8 cellular contexts compared by ENCODE assay signal in genomic region chr5:6820851-6821479, GRCh38.
A peak's percentile ranks its signal among the peaks of the same experiment; 100 is the strongest.
DNase-seq lines count a peak whose midpoint lies in the region; ATAC-seq and TF ChIP-seq lines count a peak whose summit lies in the region.

No MANE protein-coding gene starts in this region.

- no peak overlapping the region for H3K27ac ChIP-seq in colonic mucosa
- no peak overlapping the region for H3K27ac ChIP-seq in neuronal stem cell (replicated peaks; ENCODE audit: low read length)

- no peak overlapping the region for H3K4me3 Mint-ChIP-seq in T-helper 2 cell treated with Interferon-gamma antibody and Interleukin-4, amounts not matched to agents 5 μg/mL and 100 μg/mL, for 36 hours

- H3K14ac ChIP-seq in neuronal stem cell (ENCODE audit: low read length): no peak overlapping the region

- H2BK5ac ChIP-seq in neuronal stem cell (ENCODE audit: low read length): no peak overlapping the region

- H3K27me3 ChIP-seq in colonic mucosa: peaks cover 5% of the 10 kb centered on the region
- H3K27me3 ChIP-seq in neuronal stem cell (ENCODE audit: control insufficient read depth in 3 of 3, insufficient read depth in 3 of 3, low read depth in 1 of 3, low read length in 3 of 3): no peaks in the 10 kb centered on the region

- no peak overlapping the region for H2AFZ ChIP-seq in neuronal stem cell (ENCODE audit: low read length)

- DNase-seq in DMS153 treated with DMSO at 0.1 percent for 48 hours (lab: John Stamatoyannopoulos, UW; ENCODE audit: unreplicated experiment) (peak; percentile 92), NCI-H1930 (lab: John Stamatoyannopoulos, UW) (peak; percentile 81 to 85), colonic mucosa (peak; percentile 31), neuronal stem cell (ENCODE audit: low spot score) (peak; percentile 61), midbrain (lab: John Stamatoyannopoulos, UW) (no peak)
- peak; percentile 45 for DNase-seq in T-helper 2 cell treated with Interferon-gamma antibody and Interleukin-4, amounts not matched to agents 5 μg/mL and 100 μg/mL, for 36 hours (ENCODE audit: low spot score)

- H3K4me3 ChIP-seq in colonic mucosa (no peak overlapping the region), neuronal stem cell (ENCODE audit: low read length in 2 of 2) (no peak overlapping the region)

- H2BK15ac ChIP-seq in neuronal stem cell (ENCODE audit: low read length): no peak overlapping the region

- no peak overlapping the region for H3K27ac Mint-ChIP-seq in T-helper 2 cell treated with Interferon-gamma antibody and Interleukin-4, amounts not matched to agents 5 μg/mL and 100 μg/mL, for 36 hours

- H3K4ac ChIP-seq in neuronal stem cell (ENCODE audit: low read length): no peak overlapping the region

- no peak overlapping the region for H4K91ac ChIP-seq in neuronal stem cell (ENCODE audit: low read depth, low read length, poor library complexity)

- H3K9ac ChIP-seq in colonic mucosa (ENCODE audit: low read depth in 2 of 2, low read length in 2 of 2) (no peak overlapping the region), neuronal stem cell (ENCODE audit: low read depth, low read length, poor library complexity) (no peak overlapping the region)

- no peaks in the 10 kb centered on the region for H3K36me3 Mint-ChIP-seq in T-helper 2 cell treated with Interferon-gamma antibody and Interleukin-4, amounts not matched to agents 5 μg/mL and 100 μg/mL, for 36 hours (ENCODE audit: low read depth)

- no peaks in the 10 kb centered on the region for H3K4me1 ChIP-seq in colonic mucosa
- H3K4me1 ChIP-seq in neuronal stem cell (ENCODE audit: control insufficient read depth in 2 of 2, insufficient read depth in 1 of 2, low read depth in 1 of 2, low read length in 2 of 2): peaks cover 4 to 7% of the 10 kb centered on the region in 2 donors

- H3K79me1 ChIP-seq in neuronal stem cell (ENCODE audit: low read depth, low read length): no peaks in the 10 kb centered on the region

- H3K4me2 ChIP-seq in neuronal stem cell (ENCODE audit: insufficient read depth, low read length, poor library complexity, severe bottlenecking): no peak overlapping the region

- peaks cover 10% of the 10 kb centered on the region for H3K4me1 Mint-ChIP-seq in T-helper 2 cell treated with Interferon-gamma antibody and Interleukin-4, amounts not matched to agents 5 μg/mL and 100 μg/mL, for 36 hours (ENCODE audit: low read depth)

- H3K36me3 ChIP-seq in colonic mucosa (no peaks in the 10 kb centered on the region), neuronal stem cell (replicated peaks in 1 of 2; ENCODE audit: control insufficient read depth in 2 of 2, insufficient read depth in 2 of 2, low read length in 2 of 2) (no peaks in the 10 kb centered on the region)

- H3K9me3 ChIP-seq in colonic mucosa (no peaks in the 10 kb centered on the region), neuronal stem cell (replicated peaks in 1 of 2; ENCODE audit: control insufficient read depth in 2 of 2, insufficient read depth in 1 of 2, low read depth in 1 of 2, low read length in 2 of 2) (peaks cover 0 to 2% of the 10 kb centered on the region in 2 donors)

- no peak overlapping the region for H2AK5ac ChIP-seq in neuronal stem cell (ENCODE audit: low read depth, low read length)

- no peak overlapping the region for H2BK12ac ChIP-seq in neuronal stem cell (ENCODE audit: low read length)

- no peak overlapping the region for H3K23ac ChIP-seq in neuronal stem cell (ENCODE audit: low read depth, low read length, poor library complexity)

- no peak overlapping the region for H2BK120ac ChIP-seq in neuronal stem cell (ENCODE audit: low read depth, low read length)

- peak; percentile 50 for TF ChIP-seq CTCF in colonic mucosa (IDR thresholded peaks at IDR 0.05)

- ATAC-seq in GM21717 (IDR thresholded peaks at IDR 0.05; ENCODE audit: unreplicated experiment): peak; percentile 72
- ATAC-seq in GM19397 (IDR thresholded peaks at IDR 0.05; ENCODE audit: unreplicated experiment): no peak

- WGBS in neuronal stem cell (ENCODE audit: extremely low coverage in 2 of 2, insufficient read length in 2 of 2, insufficient replicate concordance in 1 of 2), 2 donors: no CpG with 5 or more reads among the region's 12 CpGs

- intact Hi-C loops in colonic mucosa (cut with DNase I): no loop called here

- peaks cover 4% of the 10 kb centered on the region for H3K9me3 Mint-ChIP-seq in T-helper 2 cell treated with Interferon-gamma antibody and Interleukin-4, amounts not matched to agents 5 μg/mL and 100 μg/mL, for 36 hours

- no peak overlapping the region for H4K8ac ChIP-seq in neuronal stem cell (ENCODE audit: low read depth, low read length)

- H3K18ac ChIP-seq in neuronal stem cell (ENCODE audit: low read length): no peak overlapping the region

- H3K27me3 Mint-ChIP-seq in T-helper 2 cell treated with Interferon-gamma antibody and Interleukin-4, amounts not matched to agents 5 μg/mL and 100 μg/mL, for 36 hours (ENCODE audit: low read depth): peaks cover 26% of the 10 kb centered on the region
